In genomic region chr20:46220808-46221207, GRCh38 we compare ENCODE assay signal across 11 cellular contexts.
DNase-seq lines count a peak whose midpoint lies in the region; ATAC-seq and TF ChIP-seq lines count a peak whose summit lies in the region.
"Had no signal": no experiment of that assay in that cellular context is flagged by ENCODE, and none has a peak within 500 bp of the region (broad histone marks: within the 10 kb centered on the region; RNA-seq: fewer than 3 reads in every experiment).

No MANE protein-coding gene starts in this region.

- H3K4me3 ChIP-seq in left ventricle myocardium inferior (no peak overlapping the region), uterus (no peak overlapping the region)

- H3K27ac ChIP-seq in 22Rv1, result peak overlapping the region; percentile 61
- H3K27ac ChIP-seq in left ventricle myocardium inferior (replicated peaks), result peak overlapping the region; percentile 96
- H3K27ac ChIP-seq in uterus, result no peak overlapping the region

- peaks cover 44% of the 10 kb centered on the region for H3K4me1 ChIP-seq in left ventricle myocardium inferior
- no peaks in the 10 kb centered on the region for H3K4me1 ChIP-seq in uterus

- intact Hi-C loops in left ventricle myocardium inferior (cut with micrococcal nuclease), result no loop called here
- intact Hi-C loops in uterus (cut with DNase I; ENCODE audit: low total_unique reads), result no loop called here

- TF ChIP-seq POLR2A in uterus (IDR thresholded peaks at IDR 0.05), result no peak

- TF ChIP-seq CTCF in 22Rv1 (IDR thresholded peaks at IDR 0.05) (no peak), left ventricle myocardium inferior (IDR thresholded peaks at IDR 0.05; ENCODE audit: borderline replicate concordance) (no peak), uterus (IDR thresholded peaks at IDR 0.05) (no peak)

- H3K36me3 ChIP-seq in left ventricle myocardium inferior, result no peaks in the 10 kb centered on the region
- no peaks in the 10 kb centered on the region for H3K36me3 ChIP-seq in uterus

- ATAC-seq in GM18517 (IDR thresholded peaks at IDR 0.05; ENCODE audit: unreplicated experiment), result no peak
- ATAC-seq: left lobe of liver had no signal

- H3K27me3 ChIP-seq in left ventricle myocardium inferior (ENCODE audit: low read depth) (peaks cover 18% of the 10 kb centered on the region), uterus (no peaks in the 10 kb centered on the region)

- H3K9me3 ChIP-seq in left ventricle myocardium inferior (replicated peaks), result no peaks in the 10 kb centered on the region
- no peaks in the 10 kb centered on the region for H3K9me3 ChIP-seq in uterus

- DNase-seq in M059J (ENCODE audit: low read depth) (peak; percentile 66), NCI-H82 (lab: John Stamatoyannopoulos, UW) (peak; percentile 92), left ventricle myocardium inferior (no peak), uterus (no peak), EL (no peak), dedifferentiated amniotic fluid mesenchymal stem cell (ENCODE audit: extremely low spot score) (no peak)
- DNase-seq: activated CD4-positive, CD25-positive, alpha-beta regulatory T cell treated with anti-CD3 and anti-CD28 coated beads, Interleukin-2, amount 50 U/mL, for 72 hours; stimulated activated CD4-positive, alpha-beta T cell treated with anti-CD3 and anti-CD28 coated beads, Interleukin-12 subunit alpha, Interleukin-12 subunit beta, amount 100 ng/mL, for 4 hours had no signal

Comparison
In these comparisons a context has a peak if more than half of its experiments do, and no peak if none do; other contexts are left out.
1. H3K27ac ChIP-seq: peak in 22Rv1 (single experiment) and left ventricle myocardium inferior (single experiment); none in uterus (0 of 2).
2. DNase-seq: peak in M059J (single experiment) and NCI-H82 (single experiment); none in left ventricle myocardium inferior (single experiment), uterus (0 of 2), EL (single experiment) and dedifferentiated amniotic fluid mesenchymal stem cell (single experiment).